ENCODE assay signal across 16 cellular contexts in genomic region chr7:125030756-125031387, GRCh38.
DNase-seq lines count a peak whose midpoint lies in the region; ATAC-seq and TF ChIP-seq lines count a peak whose summit lies in the region.
"Had no signal": no experiment of that assay in that cellular context is flagged by ENCODE, and none has a peak within 500 bp of the region (broad histone marks: within the 10 kb centered on the region; RNA-seq: fewer than 3 reads in every experiment).

No MANE protein-coding gene starts in this region.

- H3K4me3 Mint-ChIP-seq in T-helper 2 cell treated with Interferon-gamma antibody and Interleukin-4, amounts not matched to agents 5 μg/mL and 100 μg/mL, for 36 hours, result no peak overlapping the region
- no peak overlapping the region for H3K4me3 Mint-ChIP-seq in immature natural killer cell
- H3K4me3 Mint-ChIP-seq: B cell; CD4-positive, CD25-positive, alpha-beta regulatory T cell; CD8-positive, alpha-beta T cell had no signal

- H3K36me3 ChIP-seq in right lobe of liver, result no peaks in the 10 kb centered on the region
- H3K36me3 ChIP-seq: BLaER1, HAP-1 had no signal

- peaks cover 0 to 12% (median 4%) of the 10 kb centered on the region in 4 donors for H3K4me1 ChIP-seq in right lobe of liver
- H3K4me1 ChIP-seq: BLaER1, Caco-2, HAP-1 had no signal

- H3K36me3 Mint-ChIP-seq in T-helper 2 cell treated with Interferon-gamma antibody and Interleukin-4, amounts not matched to agents 5 μg/mL and 100 μg/mL, for 36 hours (ENCODE audit: low read depth), result no peaks in the 10 kb centered on the region
- H3K36me3 Mint-ChIP-seq in immature natural killer cell, result no peaks in the 10 kb centered on the region
- H3K36me3 Mint-ChIP-seq: CD4-positive, CD25-positive, alpha-beta regulatory T cell; CD8-positive, alpha-beta T cell had no signal

- no peak overlapping the region for H3K27ac Mint-ChIP-seq in T-helper 2 cell treated with Interferon-gamma antibody and Interleukin-4, amounts not matched to agents 5 μg/mL and 100 μg/mL, for 36 hours
- H3K27ac Mint-ChIP-seq in immature natural killer cell, result no peak overlapping the region
- H3K27ac Mint-ChIP-seq: B cell; CD4-positive, CD25-positive, alpha-beta regulatory T cell; CD8-positive, alpha-beta T cell had no signal

- no peaks in the 10 kb centered on the region for H3K27me3 ChIP-seq in right lobe of liver
- H3K27me3 ChIP-seq: BLaER1 had no signal

- 42% methylated on average over 4 of the region's 4 CpGs for WGBS in right lobe of liver (ENCODE audit: insufficient coverage, low coverage, low lambda C conversion rate, missing lambda C conversion rate)

- no peaks in the 10 kb centered on the region for H3K9me3 ChIP-seq in right lobe of liver
- H3K9me3 ChIP-seq: BLaER1, Caco-2, HAP-1 had no signal

- ATAC-seq in left lobe of liver, result peak; percentile 67
- peak; percentile 61 to 84 (median 74) for ATAC-seq in right lobe of liver
- ATAC-seq: CD8-positive, alpha-beta T cell had no signal

- no peak for TF ChIP-seq POLR2A in right lobe of liver (IDR thresholded peaks at IDR 0.05)

- H3K27me3 Mint-ChIP-seq in T-helper 2 cell treated with Interferon-gamma antibody and Interleukin-4, amounts not matched to agents 5 μg/mL and 100 μg/mL, for 36 hours (ENCODE audit: low read depth), result no peaks in the 10 kb centered on the region
- H3K27me3 Mint-ChIP-seq in immature natural killer cell (ENCODE audit: low read depth in 3 of 3), result peaks cover 0 to 2% (median 1%) of the 10 kb centered on the region in 3 donors
- H3K27me3 Mint-ChIP-seq: B cell; CD4-positive, CD25-positive, alpha-beta regulatory T cell had no signal

- no peaks in the 10 kb centered on the region for H3K4me1 Mint-ChIP-seq in T-helper 2 cell treated with Interferon-gamma antibody and Interleukin-4, amounts not matched to agents 5 μg/mL and 100 μg/mL, for 36 hours (ENCODE audit: low read depth)
- no peaks in the 10 kb centered on the region for H3K4me1 Mint-ChIP-seq in immature natural killer cell
- H3K4me1 Mint-ChIP-seq: B cell; CD4-positive, CD25-positive, alpha-beta regulatory T cell had no signal

- no peak overlapping the region for H3K4me3 ChIP-seq in right lobe of liver
- H3K4me3 ChIP-seq: BLaER1, HAP-1 had no signal

- H3K27ac ChIP-seq in VCaP, result peak overlapping the region; percentile 85
- no peak overlapping the region for H3K27ac ChIP-seq in right lobe of liver
- H3K27ac ChIP-seq: BLaER1, C4-2B had no signal

- intact Hi-C loops in right lobe of liver (cut with DNase I), result no loop called here

- H3K9me3 Mint-ChIP-seq in T-helper 2 cell treated with Interferon-gamma antibody and Interleukin-4, amounts not matched to agents 5 μg/mL and 100 μg/mL, for 36 hours, result no peaks in the 10 kb centered on the region
- H3K9me3 Mint-ChIP-seq in immature natural killer cell, result peaks cover 0 to 9% (median 4%) of the 10 kb centered on the region in 6 donors
- H3K9me3 Mint-ChIP-seq: CD8-positive, alpha-beta T cell had no signal

- TF ChIP-seq CTCF in VCaP (conservative IDR thresholded peaks at IDR 0.05), result 0 out of 2 replicates have a peak, but pooled peaks have one; percentile 11
- TF ChIP-seq CTCF in right lobe of liver (IDR thresholded peaks at IDR 0.05), result no peak

- DNase-seq in left lobe of liver (ENCODE audit: low spot score), result no peak
- no peak for DNase-seq in right lobe of liver
- no peak for DNase-seq in activated CD8-positive, alpha-beta memory T cell treated with anti-CD3 and anti-CD28 coated beads, Interleukin-2, amount 50 U/mL, for 48 hours
- no peak for DNase-seq in T-helper 2 cell treated with Interferon-gamma antibody and Interleukin-4, amounts not matched to agents 5 μg/mL and 100 μg/mL, for 36 hours (ENCODE audit: low spot score)
- no peak for DNase-seq in immature natural killer cell
- DNase-seq: Caco-2; CD4-positive, CD25-positive, alpha-beta regulatory T cell; CD8-positive, alpha-beta T cell; DMS153; DND-41; GOT3 had no signal
